14 cellular contexts compared by ENCODE assay signal in genomic region chr3:7962244-7962643, GRCh38.
"Had no signal": no experiment of that assay in that cellular context is flagged by ENCODE, and none has a peak within 500 bp of the region (broad histone marks: within the 10 kb centered on the region; RNA-seq: fewer than 3 reads in every experiment).

No MANE protein-coding gene starts in this region.

- H3K4me1 ChIP-seq: pancreas, psoas muscle, right lobe of liver, testis, upper lobe of right lung had no signal

- H3K4me3 Mint-ChIP-seq: natural killer cell; stimulated activated memory B cell treated with anti-CD40 and anti-IgM and Interleukin-4, amounts not matched to agents 10 μg/mL and 1 μg/mL and 100 μg/mL, for 72 hours; stimulated activated naive CD8-positive, alpha-beta T cell treated with anti-CD3 and anti-CD28 coated beads, Interleukin-15, Interleukin-2, amounts not matched to agents 100 ng/mL and 50 ng/mL, for 24 hours had no signal

- H3K9me3 ChIP-seq: pancreas, psoas muscle, right lobe of liver, testis, tibial nerve, upper lobe of right lung had no signal

- H3K36me3 ChIP-seq: pancreas, right lobe of liver, tibial nerve, upper lobe of right lung had no signal

- H3K4me1 Mint-ChIP-seq: natural killer cell; stimulated activated memory B cell treated with anti-CD40 and anti-IgM and Interleukin-4, amounts not matched to agents 10 μg/mL and 1 μg/mL and 100 μg/mL, for 72 hours had no signal

- DNase-seq: effector memory CD4-positive, alpha-beta T cell; natural killer cell; occipital lobe; pancreas; psoas muscle; retina; right lobe of liver; stimulated activated CD4-positive, alpha-beta T cell treated with anti-CD3 and anti-CD28 coated beads, Interleukin-4, amount 100 ng/mL, for 1 hour; stimulated activated CD8-positive, alpha-beta memory T cell treated with anti-CD3 and anti-CD28 coated beads, Interleukin-4, amount 100 ng/mL, for 48 hours; testis; upper lobe of right lung had no signal

- H3K27ac Mint-ChIP-seq: natural killer cell; stimulated activated memory B cell treated with anti-CD40 and anti-IgM and Interleukin-4, amounts not matched to agents 10 μg/mL and 1 μg/mL and 100 μg/mL, for 72 hours; stimulated activated naive CD8-positive, alpha-beta T cell treated with anti-CD3 and anti-CD28 coated beads, Interleukin-15, Interleukin-2, amounts not matched to agents 100 ng/mL and 50 ng/mL, for 24 hours had no signal

- H3K27me3 ChIP-seq: pancreas, right lobe of liver, testis, tibial nerve, upper lobe of right lung had no signal

- H3K4me3 ChIP-seq: pancreas, psoas muscle, right lobe of liver, testis, tibial nerve, upper lobe of right lung had no signal

- H3K27ac ChIP-seq: pancreas, psoas muscle, right lobe of liver, testis, tibial nerve, upper lobe of right lung had no signal

- H3K27me3 Mint-ChIP-seq: stimulated activated memory B cell treated with anti-CD40 and anti-IgM and Interleukin-4, amounts not matched to agents 10 μg/mL and 1 μg/mL and 100 μg/mL, for 72 hours; stimulated activated naive CD8-positive, alpha-beta T cell treated with anti-CD3 and anti-CD28 coated beads, Interleukin-15, Interleukin-2, amounts not matched to agents 100 ng/mL and 50 ng/mL, for 24 hours had no signal

- H3K36me3 Mint-ChIP-seq: natural killer cell; stimulated activated memory B cell treated with anti-CD40 and anti-IgM and Interleukin-4, amounts not matched to agents 10 μg/mL and 1 μg/mL and 100 μg/mL, for 72 hours had no signal
